ENCODE assay signal across 2 cellular contexts in genomic region chr4:96152824-96153223, GRCh38.
A peak's percentile ranks its signal among the peaks of the same experiment; 100 is the strongest.
TF ChIP-seq lines count a peak whose summit lies in the region.

No MANE protein-coding gene starts in this region.

TF ChIP-seq in HepG2, 621 proteins besides CTCF, POLR2A, EP300 and RAD21:
- peak; percentile 67 to 84; a peak in 3 of 4 replicates for TF ChIP-seq MAFK (conservative IDR thresholded peaks at IDR 0.05 in 1 of 2, IDR thresholded peaks at IDR 0.05 in 1 of 2; ENCODE audit: low read length in 2 of 2)
- TF ChIP-seq ZNF607 (CRISPR knock-in tag; IDR thresholded peaks at IDR 0.05; ENCODE audit: borderline replicate concordance): no peak
- no peak for TF ChIP-seq TMF1 (CRISPR knock-in tag; IDR thresholded peaks at IDR 0.05; ENCODE audit: low read depth)
- TF ChIP-seq MAFF (IDR thresholded peaks at IDR 0.05; ENCODE audit: low read depth, low read length): peak; percentile 74
TF ChIP-seq in HepG2: peak in this region for 2.

TF ChIP-seq in IMR-90, 13 proteins besides CTCF, POLR2A, EP300 and RAD21:
- TF ChIP-seq MAFK (IDR thresholded peaks at IDR 0.05; ENCODE audit: low read depth, low read length) (peak; percentile 72), RCOR1 (IDR thresholded peaks at IDR 0.05; ENCODE audit: insufficient replicate concordance, low read length) (no peak)
